ENCODE assay signal across 1 cellular context in genomic region chr4:158671915-158672806, GRCh38.
TF ChIP-seq lines count a peak whose summit lies in the region.

Gene ETFDH (plus strand): TSS chr4:158672296. CDS start chr4:158672457, 161 bp downstream.

TF ChIP-seq in HepG2, 621 proteins besides CTCF, POLR2A, EP300 and RAD21 (continued from another document and continues in another):
- peak; percentile 42; the same call in 1 of the 2 replicates for TF ChIP-seq CSRNP1 (CRISPR knock-in tag; IDR thresholded peaks at IDR 0.05)
- TF ChIP-seq ZXDC (CRISPR knock-in tag; IDR thresholded peaks at IDR 0.05), result no peak
- TF ChIP-seq CEBPB (IDR thresholded peaks at IDR 0.05; ENCODE audit: borderline replicate concordance, low read depth, low read length), result peak; percentile 100
- TF ChIP-seq UBTF (CRISPR knock-in tag; IDR thresholded peaks at IDR 0.05), result peak; percentile 92
- 0 out of 2 replicates have a peak, but pooled peaks have one; percentile 63 for TF ChIP-seq ZNF296 (CRISPR knock-in tag; conservative IDR thresholded peaks at IDR 0.05)
- 0 out of 2 replicates have a peak, but pooled peaks have one; percentile 70 for TF ChIP-seq ZNF749 (CRISPR knock-in tag; IDR thresholded peaks at IDR 0.05; ENCODE audit: borderline replicate concordance)
- peak; percentile 69 for TF ChIP-seq MYPOP (CRISPR knock-in tag; IDR thresholded peaks at IDR 0.05)
- peak; percentile 68; the same call in 1 of the 2 replicates for TF ChIP-seq ZNF766 (CRISPR knock-in tag; IDR thresholded peaks at IDR 0.05; ENCODE audit: borderline replicate concordance)
- peak; percentile 68 for TF ChIP-seq DRAP1 (CRISPR knock-in tag; IDR thresholded peaks at IDR 0.05)
- peak; percentile 83; the same call in 1 of the 2 replicates for TF ChIP-seq ZNF124 (CRISPR knock-in tag; IDR thresholded peaks at IDR 0.05)
- peak; percentile 86 for TF ChIP-seq HNRNPLL (IDR thresholded peaks at IDR 0.05; ENCODE audit: low read depth, low read length, poor library complexity, severe bottlenecking)
- TF ChIP-seq GMEB2 (CRISPR knock-in tag; IDR thresholded peaks at IDR 0.05; ENCODE audit: low read depth), result peak; percentile 85
- TF ChIP-seq ZBTB49 (CRISPR knock-in tag; IDR thresholded peaks at IDR 0.05; ENCODE audit: borderline replicate concordance), result 0 out of 2 replicates have a peak, but pooled peaks have one; percentile 51
- no peak for TF ChIP-seq ZNF484 (CRISPR knock-in tag; IDR thresholded peaks at IDR 0.05; ENCODE audit: borderline replicate concordance, low read depth)
- TF ChIP-seq SP140L (CRISPR knock-in tag; IDR thresholded peaks at IDR 0.05; ENCODE audit: borderline replicate concordance), result 0 out of 2 replicates have a peak, but pooled peaks have one; percentile 16
- no peak for TF ChIP-seq ZNF790 (CRISPR knock-in tag; IDR thresholded peaks at IDR 0.05; ENCODE audit: borderline replicate concordance)
- peak; percentile 53; the same call in 1 of the 2 replicates for TF ChIP-seq SOX5 (CRISPR knock-in tag; IDR thresholded peaks at IDR 0.05; ENCODE audit: borderline replicate concordance)
- peak; percentile 56; the same call in 1 of the 2 replicates for TF ChIP-seq ZSCAN30 (CRISPR knock-in tag; IDR thresholded peaks at IDR 0.05)
- peak; percentile 91 for TF ChIP-seq IKZF5 (CRISPR knock-in tag; IDR thresholded peaks at IDR 0.05)
- no peak for TF ChIP-seq ZBED4 (CRISPR knock-in tag; IDR thresholded peaks at IDR 0.05; ENCODE audit: borderline replicate concordance)
- no peak for TF ChIP-seq HNRNPK (IDR thresholded peaks at IDR 0.05; ENCODE audit: low read depth, low read length, poor library complexity, severe bottlenecking)
- TF ChIP-seq GMEB1 (CRISPR knock-in tag; IDR thresholded peaks at IDR 0.05; ENCODE audit: borderline replicate concordance), result peak; percentile 95
- peak; percentile 77 for TF ChIP-seq TAF15 (IDR thresholded peaks at IDR 0.05; ENCODE audit: low read depth, low read length, poor library complexity, severe bottlenecking)
- TF ChIP-seq ZSCAN29 (CRISPR knock-in tag; conservative IDR thresholded peaks at IDR 0.05), result no peak
- TF ChIP-seq POLR2AphosphoS5 (IDR thresholded peaks at IDR 0.05; ENCODE audit: low read depth, low read length), result no peak
- peak; percentile 38; the same call in 1 of the 2 replicates for TF ChIP-seq BRF2 (CRISPR knock-in tag; IDR thresholded peaks at IDR 0.05)
- no peak for TF ChIP-seq SCMH1 (CRISPR knock-in tag; IDR thresholded peaks at IDR 0.05; ENCODE audit: borderline replicate concordance)
- peak; percentile 97; the same call in 1 of the 2 replicates for TF ChIP-seq ZSCAN5A (CRISPR knock-in tag; IDR thresholded peaks at IDR 0.05; ENCODE audit: borderline replicate concordance)
- peak; percentile 67 for TF ChIP-seq PHF5A (CRISPR knock-in tag; IDR thresholded peaks at IDR 0.05; ENCODE audit: low read depth, unreplicated experiment)
- TF ChIP-seq HNF4A (CRISPR knock-in tag; IDR thresholded peaks at IDR 0.05), result peak; percentile 56; the same call in 1 of the 2 replicates
